In the genomic region with DNA sequence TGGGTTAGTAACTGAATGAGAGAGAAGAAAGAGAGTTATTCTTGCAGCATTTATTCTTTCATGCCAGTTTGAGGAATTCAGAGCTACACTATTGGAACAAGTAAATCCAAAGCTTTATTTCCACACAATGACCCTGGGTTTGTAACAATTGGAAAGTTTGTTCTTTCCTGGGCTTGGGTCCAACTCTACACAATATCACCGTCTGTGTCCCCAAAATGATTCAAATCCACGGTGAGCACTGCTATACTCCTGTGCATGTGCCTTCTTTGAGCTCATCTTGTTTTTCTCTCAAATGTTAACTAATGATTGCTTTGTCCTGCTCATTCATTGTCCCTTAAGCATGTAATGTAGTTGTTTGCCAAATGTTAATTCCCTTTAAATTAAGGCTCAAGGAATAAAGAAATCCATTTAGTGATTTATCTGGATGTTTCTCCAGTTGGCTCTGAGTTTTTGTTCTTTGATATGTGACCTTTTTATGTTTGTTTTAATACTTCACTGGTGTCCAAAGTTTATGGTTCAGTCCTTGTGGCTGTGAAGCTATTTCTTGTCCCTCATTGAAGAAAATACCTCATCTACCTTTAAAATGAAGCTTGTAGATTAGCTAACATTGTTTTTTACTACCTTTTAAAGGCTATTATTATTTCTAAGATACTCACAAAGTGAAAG, we compare ENCODE assay signal across 1 cellular context.
TF ChIP-seq lines count a peak whose summit lies in the region.

No MANE protein-coding gene starts in this region.

TF ChIP-seq in K562, 482 proteins besides CTCF, POLR2A, EP300 and RAD21:
- TF ChIP-seq, protein P1, sequence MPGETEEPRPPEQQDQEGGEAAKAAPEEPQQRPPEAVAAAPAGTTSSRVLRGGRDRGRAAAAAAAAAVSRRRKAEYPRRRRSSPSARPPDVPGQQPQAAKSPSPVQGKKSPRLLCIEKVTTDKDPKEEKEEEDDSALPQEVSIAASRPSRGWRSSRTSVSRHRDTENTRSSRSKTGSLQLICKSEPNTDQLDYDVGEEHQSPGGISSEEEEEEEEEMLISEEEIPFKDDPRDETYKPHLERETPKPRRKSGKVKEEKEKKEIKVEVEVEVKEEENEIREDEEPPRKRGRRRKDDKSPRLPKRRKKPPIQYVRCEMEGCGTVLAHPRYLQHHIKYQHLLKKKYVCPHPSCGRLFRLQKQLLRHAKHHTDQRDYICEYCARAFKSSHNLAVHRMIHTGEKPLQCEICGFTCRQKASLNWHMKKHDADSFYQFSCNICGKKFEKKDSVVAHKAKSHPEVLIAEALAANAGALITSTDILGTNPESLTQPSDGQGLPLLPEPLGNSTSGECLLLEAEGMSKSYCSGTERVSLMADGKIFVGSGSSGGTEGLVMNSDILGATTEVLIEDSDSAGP (CRISPR knock-in tag; IDR thresholded peaks at IDR 0.05) = no peak
- TF ChIP-seq GATAD2B (IDR thresholded peaks at IDR 0.05; ENCODE audit: borderline replicate concordance) = 0 out of 2 replicates have a peak, but pooled peaks have one; percentile 34
- TF ChIP-seq CBX2 (IDR thresholded peaks at IDR 0.05; ENCODE audit: insufficient read depth, low read length, poor library complexity, severe bottlenecking) = no peak
- TF ChIP-seq SMARCC2 (IDR thresholded peaks at IDR 0.05; ENCODE audit: low read depth) = no peak
- no peak for TF ChIP-seq IFI16 (CRISPR knock-in tag; IDR thresholded peaks at IDR 0.05)
- TF ChIP-seq, protein P2, sequence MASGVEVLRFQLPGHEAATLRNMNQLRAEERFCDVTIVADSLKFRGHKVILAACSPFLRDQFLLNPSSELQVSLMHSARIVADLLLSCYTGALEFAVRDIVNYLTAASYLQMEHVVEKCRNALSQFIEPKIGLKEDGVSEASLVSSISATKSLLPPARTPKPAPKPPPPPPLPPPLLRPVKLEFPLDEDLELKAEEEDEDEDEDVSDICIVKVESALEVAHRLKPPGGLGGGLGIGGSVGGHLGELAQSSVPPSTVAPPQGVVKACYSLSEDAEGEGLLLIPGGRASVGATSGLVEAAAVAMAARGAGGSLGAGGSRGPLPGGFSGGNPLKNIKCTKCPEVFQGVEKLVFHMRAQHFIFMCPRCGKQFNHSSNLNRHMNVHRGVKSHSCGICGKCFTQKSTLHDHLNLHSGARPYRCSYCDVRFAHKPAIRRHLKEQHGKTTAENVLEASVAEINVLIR (CRISPR knock-in tag; IDR thresholded peaks at IDR 0.05) = no peak
- TF ChIP-seq ZNF436 (CRISPR knock-in tag; IDR thresholded peaks at IDR 0.05) = no peak
- TF ChIP-seq BRCA1 (IDR thresholded peaks at IDR 0.05) = no peak
- no peak for TF ChIP-seq BRCA1 (CRISPR knock-in tag; IDR thresholded peaks at IDR 0.05)
- TF ChIP-seq ZNF785 (CRISPR knock-in tag; IDR thresholded peaks at IDR 0.05) = no peak
- TF ChIP-seq, protein P3, sequence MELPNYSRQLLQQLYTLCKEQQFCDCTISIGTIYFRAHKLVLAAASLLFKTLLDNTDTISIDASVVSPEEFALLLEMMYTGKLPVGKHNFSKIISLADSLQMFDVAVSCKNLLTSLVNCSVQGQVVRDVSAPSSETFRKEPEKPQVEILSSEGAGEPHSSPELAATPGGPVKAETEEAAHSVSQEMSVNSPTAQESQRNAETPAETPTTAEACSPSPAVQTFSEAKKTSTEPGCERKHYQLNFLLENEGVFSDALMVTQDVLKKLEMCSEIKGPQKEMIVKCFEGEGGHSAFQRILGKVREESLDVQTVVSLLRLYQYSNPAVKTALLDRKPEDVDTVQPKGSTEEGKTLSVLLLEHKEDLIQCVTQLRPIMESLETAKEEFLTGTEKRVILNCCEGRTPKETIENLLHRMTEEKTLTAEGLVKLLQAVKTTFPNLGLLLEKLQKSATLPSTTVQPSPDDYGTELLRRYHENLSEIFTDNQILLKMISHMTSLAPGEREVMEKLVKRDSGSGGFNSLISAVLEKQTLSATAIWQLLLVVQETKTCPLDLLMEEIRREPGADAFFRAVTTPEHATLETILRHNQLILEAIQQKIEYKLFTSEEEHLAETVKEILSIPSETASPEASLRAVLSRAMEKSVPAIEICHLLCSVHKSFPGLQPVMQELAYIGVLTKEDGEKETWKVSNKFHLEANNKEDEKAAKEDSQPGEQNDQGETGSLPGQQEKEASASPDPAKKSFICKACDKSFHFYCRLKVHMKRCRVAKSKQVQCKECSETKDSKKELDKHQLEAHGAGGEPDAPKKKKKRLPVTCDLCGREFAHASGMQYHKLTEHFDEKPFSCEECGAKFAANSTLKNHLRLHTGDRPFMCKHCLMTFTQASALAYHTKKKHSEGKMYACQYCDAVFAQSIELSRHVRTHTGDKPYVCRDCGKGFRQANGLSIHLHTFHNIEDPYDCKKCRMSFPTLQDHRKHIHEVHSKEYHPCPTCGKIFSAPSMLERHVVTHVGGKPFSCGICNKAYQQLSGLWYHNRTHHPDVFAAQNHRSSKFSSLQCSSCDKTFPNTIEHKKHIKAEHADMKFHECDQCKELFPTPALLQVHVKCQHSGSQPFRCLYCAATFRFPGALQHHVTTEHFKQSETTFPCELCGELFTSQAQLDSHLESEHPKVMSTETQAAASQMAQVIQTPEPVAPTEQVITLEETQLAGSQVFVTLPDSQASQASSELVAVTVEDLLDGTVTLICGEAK (IDR thresholded peaks at IDR 0.05) = peak; percentile 82
- TF ChIP-seq, protein P3 (CRISPR knock-in tag; IDR thresholded peaks at IDR 0.05) = no peak
- no peak for TF ChIP-seq RB1 (IDR thresholded peaks at IDR 0.05; ENCODE audit: low read depth)
- no peak for TF ChIP-seq IRF2 (CRISPR knock-in tag; IDR thresholded peaks at IDR 0.05)
- TF ChIP-seq, protein P4, sequence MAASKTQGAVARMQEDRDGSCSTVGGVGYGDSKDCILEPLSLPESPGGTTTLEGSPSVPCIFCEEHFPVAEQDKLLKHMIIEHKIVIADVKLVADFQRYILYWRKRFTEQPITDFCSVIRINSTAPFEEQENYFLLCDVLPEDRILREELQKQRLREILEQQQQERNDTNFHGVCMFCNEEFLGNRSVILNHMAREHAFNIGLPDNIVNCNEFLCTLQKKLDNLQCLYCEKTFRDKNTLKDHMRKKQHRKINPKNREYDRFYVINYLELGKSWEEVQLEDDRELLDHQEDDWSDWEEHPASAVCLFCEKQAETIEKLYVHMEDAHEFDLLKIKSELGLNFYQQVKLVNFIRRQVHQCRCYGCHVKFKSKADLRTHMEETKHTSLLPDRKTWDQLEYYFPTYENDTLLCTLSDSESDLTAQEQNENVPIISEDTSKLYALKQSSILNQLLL (CRISPR knock-in tag; IDR thresholded peaks at IDR 0.05; ENCODE audit: borderline replicate concordance) = no peak
- TF ChIP-seq ZNF124 (CRISPR knock-in tag; IDR thresholded peaks at IDR 0.05) = no peak
- no peak for TF ChIP-seq NFE2L1 (tag; IDR thresholded peaks at IDR 0.05; ENCODE audit: borderline replicate concordance, low read depth)
- no peak for TF ChIP-seq KAT2B (IDR thresholded peaks at IDR 0.05; ENCODE audit: low read depth, low read length)
- no peak for TF ChIP-seq ZNF197 (CRISPR knock-in tag; IDR thresholded peaks at IDR 0.05; ENCODE audit: low read depth)
- TF ChIP-seq LCOR (CRISPR knock-in tag; IDR thresholded peaks at IDR 0.05) = no peak
- TF ChIP-seq, protein P5, sequence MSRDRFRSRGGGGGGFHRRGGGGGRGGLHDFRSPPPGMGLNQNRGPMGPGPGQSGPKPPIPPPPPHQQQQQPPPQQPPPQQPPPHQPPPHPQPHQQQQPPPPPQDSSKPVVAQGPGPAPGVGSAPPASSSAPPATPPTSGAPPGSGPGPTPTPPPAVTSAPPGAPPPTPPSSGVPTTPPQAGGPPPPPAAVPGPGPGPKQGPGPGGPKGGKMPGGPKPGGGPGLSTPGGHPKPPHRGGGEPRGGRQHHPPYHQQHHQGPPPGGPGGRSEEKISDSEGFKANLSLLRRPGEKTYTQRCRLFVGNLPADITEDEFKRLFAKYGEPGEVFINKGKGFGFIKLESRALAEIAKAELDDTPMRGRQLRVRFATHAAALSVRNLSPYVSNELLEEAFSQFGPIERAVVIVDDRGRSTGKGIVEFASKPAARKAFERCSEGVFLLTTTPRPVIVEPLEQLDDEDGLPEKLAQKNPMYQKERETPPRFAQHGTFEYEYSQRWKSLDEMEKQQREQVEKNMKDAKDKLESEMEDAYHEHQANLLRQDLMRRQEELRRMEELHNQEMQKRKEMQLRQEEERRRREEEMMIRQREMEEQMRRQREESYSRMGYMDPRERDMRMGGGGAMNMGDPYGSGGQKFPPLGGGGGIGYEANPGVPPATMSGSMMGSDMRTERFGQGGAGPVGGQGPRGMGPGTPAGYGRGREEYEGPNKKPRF (IDR thresholded peaks at IDR 0.05; ENCODE audit: low read depth, low read length) = no peak
- no peak for TF ChIP-seq HNRNPK (IDR thresholded peaks at IDR 0.05; ENCODE audit: low read depth, low read length, poor library complexity, severe bottlenecking)
- peak; percentile 18; the same call in 1 of the 2 replicates for TF ChIP-seq L3MBTL2 (IDR thresholded peaks at IDR 0.05)
- no peak for TF ChIP-seq FOS (IDR thresholded peaks at IDR 0.05; ENCODE audit: extremely low read depth, insufficient read length)
- no peak for TF ChIP-seq ZFP30 (CRISPR knock-in tag; IDR thresholded peaks at IDR 0.05; ENCODE audit: borderline replicate concordance)
- TF ChIP-seq PHF20 (IDR thresholded peaks at IDR 0.05; ENCODE audit: partially characterized antibody) = no peak
- TF ChIP-seq, protein P6, sequence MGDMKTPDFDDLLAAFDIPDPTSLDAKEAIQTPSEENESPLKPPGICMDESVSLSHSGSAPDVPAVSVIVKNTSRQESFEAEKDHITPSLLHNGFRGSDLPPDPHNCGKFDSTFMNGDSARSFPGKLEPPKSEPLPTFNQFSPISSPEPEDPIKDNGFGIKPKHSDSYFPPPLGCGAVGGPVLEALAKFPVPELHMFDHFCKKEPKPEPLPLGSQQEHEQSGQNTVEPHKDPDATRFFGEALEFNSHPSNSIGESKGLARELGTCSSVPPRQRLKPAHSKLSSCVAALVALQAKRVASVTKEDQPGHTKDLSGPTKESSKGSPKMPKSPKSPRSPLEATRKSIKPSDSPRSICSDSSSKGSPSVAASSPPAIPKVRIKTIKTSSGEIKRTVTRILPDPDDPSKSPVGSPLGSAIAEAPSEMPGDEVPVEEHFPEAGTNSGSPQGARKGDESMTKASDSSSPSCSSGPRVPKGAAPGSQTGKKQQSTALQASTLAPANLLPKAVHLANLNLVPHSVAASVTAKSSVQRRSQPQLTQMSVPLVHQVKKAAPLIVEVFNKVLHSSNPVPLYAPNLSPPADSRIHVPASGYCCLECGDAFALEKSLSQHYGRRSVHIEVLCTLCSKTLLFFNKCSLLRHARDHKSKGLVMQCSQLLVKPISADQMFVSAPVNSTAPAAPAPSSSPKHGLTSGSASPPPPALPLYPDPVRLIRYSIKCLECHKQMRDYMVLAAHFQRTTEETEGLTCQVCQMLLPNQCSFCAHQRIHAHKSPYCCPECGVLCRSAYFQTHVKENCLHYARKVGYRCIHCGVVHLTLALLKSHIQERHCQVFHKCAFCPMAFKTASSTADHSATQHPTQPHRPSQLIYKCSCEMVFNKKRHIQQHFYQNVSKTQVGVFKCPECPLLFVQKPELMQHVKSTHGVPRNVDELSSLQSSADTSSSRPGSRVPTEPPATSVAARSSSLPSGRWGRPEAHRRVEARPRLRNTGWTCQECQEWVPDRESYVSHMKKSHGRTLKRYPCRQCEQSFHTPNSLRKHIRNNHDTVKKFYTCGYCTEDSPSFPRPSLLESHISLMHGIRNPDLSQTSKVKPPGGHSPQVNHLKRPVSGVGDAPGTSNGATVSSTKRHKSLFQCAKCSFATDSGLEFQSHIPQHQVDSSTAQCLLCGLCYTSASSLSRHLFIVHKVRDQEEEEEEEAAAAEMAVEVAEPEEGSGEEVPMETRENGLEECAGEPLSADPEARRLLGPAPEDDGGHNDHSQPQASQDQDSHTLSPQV (IDR thresholded peaks at IDR 0.05) = peak; percentile 32; the same call in 1 of the 2 replicates
- TF ChIP-seq, protein P7, sequence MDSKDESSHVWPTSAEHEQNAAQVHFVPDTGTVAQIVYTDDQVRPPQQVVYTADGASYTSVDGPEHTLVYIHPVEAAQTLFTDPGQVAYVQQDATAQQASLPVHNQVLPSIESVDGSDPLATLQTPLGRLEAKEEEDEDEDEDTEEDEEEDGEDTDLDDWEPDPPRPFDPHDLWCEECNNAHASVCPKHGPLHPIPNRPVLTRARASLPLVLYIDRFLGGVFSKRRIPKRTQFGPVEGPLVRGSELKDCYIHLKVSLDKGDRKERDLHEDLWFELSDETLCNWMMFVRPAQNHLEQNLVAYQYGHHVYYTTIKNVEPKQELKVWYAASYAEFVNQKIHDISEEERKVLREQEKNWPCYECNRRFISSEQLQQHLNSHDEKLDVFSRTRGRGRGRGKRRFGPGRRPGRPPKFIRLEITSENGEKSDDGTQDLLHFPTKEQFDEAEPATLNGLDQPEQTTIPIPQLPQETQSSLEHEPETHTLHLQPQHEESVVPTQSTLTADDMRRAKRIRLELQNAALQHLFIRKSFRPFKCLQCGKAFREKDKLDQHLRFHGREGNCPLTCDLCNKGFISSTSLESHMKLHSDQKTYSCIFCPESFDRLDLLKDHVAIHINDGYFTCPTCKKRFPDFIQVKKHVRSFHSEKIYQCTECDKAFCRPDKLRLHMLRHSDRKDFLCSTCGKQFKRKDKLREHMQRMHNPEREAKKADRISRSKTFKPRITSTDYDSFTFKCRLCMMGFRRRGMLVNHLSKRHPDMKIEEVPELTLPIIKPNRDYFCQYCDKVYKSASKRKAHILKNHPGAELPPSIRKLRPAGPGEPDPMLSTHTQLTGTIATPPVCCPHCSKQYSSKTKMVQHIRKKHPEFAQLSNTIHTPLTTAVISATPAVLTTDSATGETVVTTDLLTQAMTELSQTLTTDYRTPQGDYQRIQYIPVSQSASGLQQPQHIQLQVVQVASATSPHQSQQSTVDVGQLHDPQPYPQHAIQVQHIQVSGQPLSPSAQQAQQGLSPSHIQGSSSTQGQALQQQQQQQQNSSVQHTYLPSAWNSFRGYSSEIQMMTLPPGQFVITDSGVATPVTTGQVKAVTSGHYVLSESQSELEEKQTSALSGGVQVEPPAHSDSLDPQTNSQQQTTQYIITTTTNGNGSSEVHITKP (IDR thresholded peaks at IDR 0.05; ENCODE audit: partially characterized antibody) = peak; percentile 42
TF ChIP-seq in K562: peak in this region for 5.
